22 cellular contexts compared by ENCODE assay signal in the genomic region with DNA sequence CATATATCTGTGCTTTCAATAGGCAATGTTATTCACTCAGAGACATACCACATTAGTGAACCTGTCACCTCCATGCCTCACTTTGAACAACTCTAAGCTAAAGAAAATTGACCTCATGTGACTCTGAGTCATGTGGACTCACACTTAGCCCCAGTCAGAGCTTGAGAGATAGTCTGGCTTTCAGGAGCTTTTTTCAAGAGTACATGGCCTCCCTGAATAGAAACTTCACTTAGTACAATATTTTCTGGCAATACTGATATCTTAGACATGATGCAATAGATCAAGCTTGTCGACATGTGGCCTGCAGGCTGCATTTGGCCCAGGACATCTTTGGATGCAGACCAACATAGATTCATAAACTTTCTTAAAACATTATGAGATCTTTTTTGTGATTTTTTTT. TPM values are rescaled to one million over a fixed set of nuclear protein-coding genes. Genes with fewer than 3 reads are reported as not detected.
DNase-seq lines count a peak whose midpoint lies in the region; ATAC-seq and TF ChIP-seq lines count a peak whose summit lies in the region.
"Had no signal": no experiment of that assay in that cellular context is flagged by ENCODE, and none has a peak within 500 bp of the region (broad histone marks: within the 10 kb centered on the region; RNA-seq: fewer than 3 reads in every experiment).

No MANE protein-coding gene starts in this region.

- no peaks in the 10 kb centered on the region for H3K27me3 Mint-ChIP-seq in stimulated activated memory B cell treated with anti-CD40 and anti-IgM and Interleukin-4, amounts not matched to agents 10 μg/mL and 1 μg/mL and 100 μg/mL, for 72 hours

- H3K4me3 ChIP-seq in right atrium auricular region (no peak overlapping the region), cardiac fibroblast (replicated peaks in 1 of 2; ENCODE audit: low read depth in 2 of 2, low read length in 2 of 2) (no peak overlapping the region), upper lobe of right lung (no peak overlapping the region), coronary artery (no peak overlapping the region)
- H3K4me3 ChIP-seq: BLaER1, body of pancreas, PC-9 had no signal

- H3K4me1 ChIP-seq in right atrium auricular region (peaks cover 0 to 10% of the 10 kb centered on the region in 2 donors), upper lobe of right lung (peaks cover 6% of the 10 kb centered on the region)
- H3K4me1 ChIP-seq: body of pancreas had no signal

- H3K36me3 Mint-ChIP-seq in stimulated activated memory B cell treated with anti-CD40 and anti-IgM and Interleukin-4, amounts not matched to agents 10 μg/mL and 1 μg/mL and 100 μg/mL, for 72 hours: no peaks in the 10 kb centered on the region

- intact Hi-C loops in Right ventricle myocardium superior (cut with DNase I): no loop called here
- intact Hi-C loops in left ventricle myocardium superior (cut with micrococcal nuclease): no loop called here
- intact Hi-C loops in upper lobe of right lung (cut with DNase I): no loop called here

- H3K27ac ChIP-seq in right atrium auricular region (peak overlapping the region in 1 of 2 donors; percentile 4), upper lobe of right lung (no peak overlapping the region), coronary artery (no peak overlapping the region)
- H3K27ac ChIP-seq: BLaER1, body of pancreas, PC-9 had no signal

- no peaks in the 10 kb centered on the region for H3K4me1 Mint-ChIP-seq in stimulated activated memory B cell treated with anti-CD40 and anti-IgM and Interleukin-4, amounts not matched to agents 10 μg/mL and 1 μg/mL and 100 μg/mL, for 72 hours

- no peak overlapping the region for H3K4me3 Mint-ChIP-seq in stimulated activated memory B cell treated with anti-CD40 and anti-IgM and Interleukin-4, amounts not matched to agents 10 μg/mL and 1 μg/mL and 100 μg/mL, for 72 hours

- H3K27me3 ChIP-seq in right atrium auricular region: no peaks in the 10 kb centered on the region
- H3K27me3 ChIP-seq in upper lobe of right lung: no peaks in the 10 kb centered on the region
- H3K27me3 ChIP-seq: BLaER1, body of pancreas had no signal

- H3K9me3 Mint-ChIP-seq in stimulated activated memory B cell treated with anti-CD40 and anti-IgM and Interleukin-4, amounts not matched to agents 10 μg/mL and 1 μg/mL and 100 μg/mL, for 72 hours: peaks cover 10% of the 10 kb centered on the region

- TF ChIP-seq CTCF in right atrium auricular region (IDR thresholded peaks at IDR 0.05) (no peak), cardiac fibroblast (IDR thresholded peaks at IDR 0.05; ENCODE audit: low read depth, low read length) (no peak), upper lobe of right lung (IDR thresholded peaks at IDR 0.05) (no peak), coronary artery (IDR thresholded peaks at IDR 0.05) (no peak)

- no peaks in the 10 kb centered on the region for H3K36me3 ChIP-seq in right atrium auricular region
- no peaks in the 10 kb centered on the region for H3K36me3 ChIP-seq in upper lobe of right lung

- DNase-seq in Right ventricle myocardium superior (no peak), right atrium auricular region (ENCODE audit: low spot score) (no peak), cardiac fibroblast (ENCODE audit: low read depth in 2 of 2) (peak; percentile 46 to 78), left ventricle myocardium superior (no peak), upper lobe of right lung (no peak), coronary artery (ENCODE audit: low spot score) (no peak)
- DNase-seq: activated CD4-positive, CD25-positive, alpha-beta regulatory T cell treated with anti-CD3 and anti-CD28 coated beads, Interleukin-2, amount 50 U/mL, for 72 hours; activated T-cell treated with anti-CD3 and anti-CD28 coated beads, Interleukin-2, amount 50 U/mL, for 48 hours; body of pancreas; dermis blood vessel endothelial cell; EL; glutamatergic neuron; KG1; NCI-H2171 treated with DMSO at 0.1 percent for 48 hours; occipital lobe; PC-9; SK-N-SH; stimulated activated CD4-positive, alpha-beta T cell treated with anti-CD3 and anti-CD28 coated beads, Interleukin-4, amount 100 ng/mL, for 24 hours had no signal

- H3K9me3 ChIP-seq in right atrium auricular region (peaks cover 0 to 13% of the 10 kb centered on the region in 2 donors), upper lobe of right lung (peaks cover 3% of the 10 kb centered on the region)
- H3K9me3 ChIP-seq: body of pancreas, SK-N-SH had no signal

- peak; percentile 68 for ATAC-seq in Right ventricle myocardium superior (ENCODE audit: poor library complexity)
- ATAC-seq in left ventricle myocardium superior: peak; percentile 95
- ATAC-seq in upper lobe of right lung: peak; percentile 25
- ATAC-seq in HG03095 (IDR thresholded peaks at IDR 0.05; ENCODE audit: unreplicated experiment): no peak
- no peak for ATAC-seq in stimulated activated memory B cell treated with anti-CD40 and anti-IgM and Interleukin-4, amounts not matched to agents 10 μg/mL and 1 μg/mL and 100 μg/mL, for 72 hours
- ATAC-seq: body of pancreas had no signal

- no peak overlapping the region for H3K27ac Mint-ChIP-seq in stimulated activated memory B cell treated with anti-CD40 and anti-IgM and Interleukin-4, amounts not matched to agents 10 μg/mL and 1 μg/mL and 100 μg/mL, for 72 hours
- H3K27ac Mint-ChIP-seq: activated naive CD4-positive, alpha-beta T cell treated with anti-CD3 and anti-CD28 coated beads, Interleukin-2, amount 50 U/mL, for 72 hours had no signal

RNA-seq across cellular contexts. Expression of a gene that starts 8.5 kb away (rescaled TPM):
- total RNA-seq in Right ventricle myocardium superior (5.9 TPM), right atrium auricular region (1 to 10 TPM; 2.8 to 4.2 TPM), left ventricle myocardium superior (5.4 TPM), upper lobe of right lung (35.3 TPM)

Comparison
In these comparisons a context has a peak if more than half of its experiments do, and no peak if none do; other contexts are left out.
1. ATAC-seq: peak in Right ventricle myocardium superior (single experiment), left ventricle myocardium superior (single experiment) and upper lobe of right lung (single experiment); none in HG03095 (single experiment) and stimulated activated memory B cell treated with anti-CD40 and anti-IgM and Interleukin-4, amounts not matched to agents 10 μg/mL and 1 μg/mL and 100 μg/mL, for 72 hours (single experiment).
2. DNase-seq: peak in cardiac fibroblast (2 of 2); none in Right ventricle myocardium superior (single experiment), right atrium auricular region (single experiment), left ventricle myocardium superior (single experiment), upper lobe of right lung (single experiment) and coronary artery (single experiment).